Comparison of ENCODE assay signal across 2 cellular contexts in genomic region chr3:109478614-109479013, GRCh38.
TF ChIP-seq lines count a peak whose summit lies in the region.

No MANE protein-coding gene starts in this region.

TF ChIP-seq in GM23338, 12 proteins besides CTCF, POLR2A, EP300 and RAD21 (continued from another document):
- no peak for TF ChIP-seq ZNF462 (CRISPR knock-in tag; IDR thresholded peaks at IDR 0.05)
- TF ChIP-seq EZH2 (IDR thresholded peaks at IDR 0.05; ENCODE audit: low read depth, unreplicated experiment), result no peak
- TF ChIP-seq ZNF114 (CRISPR knock-in tag; IDR thresholded peaks at IDR 0.05), result no peak
- no peak for TF ChIP-seq EZH2phosphoT487 (IDR thresholded peaks at IDR 0.05; ENCODE audit: unreplicated experiment)
- no peak for TF ChIP-seq STAT1 (IDR thresholded peaks at IDR 0.05; ENCODE audit: unreplicated experiment)

TF ChIP-seq in WTC11, 78 proteins besides CTCF, POLR2A, EP300 and RAD21 (continued from another document):
- TF ChIP-seq ARID4B (CRISPR knock-in tag; IDR thresholded peaks at IDR 0.05; ENCODE audit: borderline replicate concordance) (no peak), IRF1 (CRISPR knock-in tag; IDR thresholded peaks at IDR 0.05) (no peak), RORB (CRISPR knock-in tag; IDR thresholded peaks at IDR 0.05) (no peak), ZNF263 (CRISPR knock-in tag; IDR thresholded peaks at IDR 0.05; ENCODE audit: low read depth) (no peak), STAT6 (CRISPR knock-in tag; conservative IDR thresholded peaks at IDR 0.05; ENCODE audit: low read depth) (no peak), ATF1 (CRISPR knock-in tag; IDR thresholded peaks at IDR 0.05) (no peak)
TF ChIP-seq in WTC11: peak in this region for 0.
